ENCODE assay signal across 1 cellular context in genomic region chr2:65055427-65056214, GRCh38.
A peak's percentile ranks its signal among the peaks of the same experiment; 100 is the strongest.
TF ChIP-seq lines count a peak whose summit lies in the region.

No MANE protein-coding gene starts in this region.

TF ChIP-seq in WTC11, 78 proteins besides CTCF, POLR2A, EP300 and RAD21 (continued from another document):
- TF ChIP-seq E2F1 (CRISPR knock-in tag; IDR thresholded peaks at IDR 0.05) (no peak), ZNF138 (CRISPR knock-in tag; conservative IDR thresholded peaks at IDR 0.05) (0 out of 2 replicates have a peak, but pooled peaks have one; percentile 41), FOXP4 (CRISPR knock-in tag; IDR thresholded peaks at IDR 0.05) (peak; percentile 66; the same call in 1 of the 2 replicates)
